9 cellular contexts compared by ENCODE assay signal in genomic region chr18:63311481-63312409, GRCh38. TPM values are rescaled to one million over a fixed set of nuclear protein-coding genes. Genes with fewer than 3 reads are reported as not detected.
DNase-seq lines count a peak whose midpoint lies in the region; ATAC-seq and TF ChIP-seq lines count a peak whose summit lies in the region.
"Had no signal": no experiment of that assay in that cellular context is flagged by ENCODE, and none has a peak within 500 bp of the region (broad histone marks: within the 10 kb centered on the region; RNA-seq: fewer than 3 reads in every experiment).

No MANE protein-coding gene starts in this region.

- H3K27ac ChIP-seq in CD8-positive, alpha-beta memory T cell (ENCODE audit: low read depth, low read length), result no peak overlapping the region
- no peak overlapping the region for H3K27ac ChIP-seq in tibial artery

- peaks cover 81 to 98% (median 94%) of the 10 kb centered on the region in 3 donors for H3K4me1 Mint-ChIP-seq in CD8-positive, alpha-beta memory T cell
- peaks cover 67% of the 10 kb centered on the region for H3K4me1 Mint-ChIP-seq in activated T-helper 17 cell treated with anti-CD3 and anti-CD28 coated beads, Interleukin-2, amount 50 U/mL, for 72 hours

- DNase-seq in CD8-positive, alpha-beta memory T cell, result no peak
- no peak for DNase-seq in GF-D8 (lab: John Stamatoyannopoulos, UW)
- DNase-seq in effector CD8-positive, alpha-beta T cell (lab: John Stamatoyannopoulos, UW), result no peak
- no peak for DNase-seq in tibial artery
- DNase-seq in COR-L47 (lab: John Stamatoyannopoulos, UW), result no peak
- DNase-seq: midbrain had no signal

- peak; percentile 42 for TF ChIP-seq POLR2A in GM19099 (IDR thresholded peaks at IDR 0.05; ENCODE audit: extremely low read depth, insufficient read length, low read depth)

- peaks cover 0 to 7% (median 3%) of the 10 kb centered on the region in 3 donors for H3K36me3 Mint-ChIP-seq in CD8-positive, alpha-beta memory T cell
- H3K36me3 Mint-ChIP-seq in activated T-helper 17 cell treated with anti-CD3 and anti-CD28 coated beads, Interleukin-2, amount 50 U/mL, for 72 hours (ENCODE audit: low read depth), result peaks cover 79% of the 10 kb centered on the region

- H3K4me3 Mint-ChIP-seq in CD8-positive, alpha-beta memory T cell, result peak overlapping the region; percentile 33 to 100 (median 54)
- H3K4me3 Mint-ChIP-seq in activated T-helper 17 cell treated with anti-CD3 and anti-CD28 coated beads, Interleukin-2, amount 50 U/mL, for 72 hours, result peak overlapping the region; percentile 92

- H3K4me1 ChIP-seq in CD8-positive, alpha-beta memory T cell (ENCODE audit: insufficient read depth, low read length), result peaks cover 62% of the 10 kb centered on the region
- H3K4me1 ChIP-seq in tibial artery, result peaks cover 0 to 72% (median 22%) of the 10 kb centered on the region in 4 donors

- intact Hi-C loops in tibial artery (cut with DNase I; ENCODE audit: low total_unique reads), result no loop called here

- POLR2A ChIA-PET in CD8-positive, alpha-beta memory T cell (lab: Charles Lee), result interaction anchor here (1.3 kb wide), 1 partner anchor 21 kb away, joined by 3 read pairs; no protein-coding TSS in a partner anchor

- no peaks in the 10 kb centered on the region for H3K27me3 Mint-ChIP-seq in CD8-positive, alpha-beta memory T cell
- no peaks in the 10 kb centered on the region for H3K27me3 Mint-ChIP-seq in activated T-helper 17 cell treated with anti-CD3 and anti-CD28 coated beads, Interleukin-2, amount 50 U/mL, for 72 hours

- no peaks in the 10 kb centered on the region for H3K36me3 ChIP-seq in CD8-positive, alpha-beta memory T cell (ENCODE audit: insufficient read depth, low read length)
- no peaks in the 10 kb centered on the region for H3K36me3 ChIP-seq in tibial artery

- peak; percentile 74 for ATAC-seq in HG02981 (IDR thresholded peaks at IDR 0.05; ENCODE audit: unreplicated experiment)
- peak; percentile 43 for ATAC-seq in activated T-helper 17 cell treated with anti-CD3 and anti-CD28 coated beads, Interleukin-2, amount 50 U/mL, for 72 hours (replicated peaks)

- CTCF ChIA-PET in CD8-positive, alpha-beta memory T cell (lab: Charles Lee), result interaction anchor here (0.7 to 2.0 kb wide), 5 partner anchors 10 to 158 kb away, joined by 3 to 7 read pairs (median 6); no protein-coding TSS in a partner anchor

- no peak for TF ChIP-seq CTCF in tibial artery (IDR thresholded peaks at IDR 0.05)

- H3K9me3 Mint-ChIP-seq in CD8-positive, alpha-beta memory T cell, result no peaks in the 10 kb centered on the region
- H3K9me3 Mint-ChIP-seq in activated T-helper 17 cell treated with anti-CD3 and anti-CD28 coated beads, Interleukin-2, amount 50 U/mL, for 72 hours, result no peaks in the 10 kb centered on the region

- H3K27ac Mint-ChIP-seq in CD8-positive, alpha-beta memory T cell, result peak overlapping the region; percentile 59 to 95 (median 82)
- peak overlapping the region; percentile 51 for H3K27ac Mint-ChIP-seq in activated T-helper 17 cell treated with anti-CD3 and anti-CD28 coated beads, Interleukin-2, amount 50 U/mL, for 72 hours

- no peaks in the 10 kb centered on the region for H3K9me3 ChIP-seq in CD8-positive, alpha-beta memory T cell (ENCODE audit: low read length)
- H3K9me3 ChIP-seq in tibial artery, result no peaks in the 10 kb centered on the region

- H3K27me3 ChIP-seq in CD8-positive, alpha-beta memory T cell (ENCODE audit: insufficient read depth, low read length, poor library complexity, severe bottlenecking), result no peaks in the 10 kb centered on the region
- no peaks in the 10 kb centered on the region for H3K27me3 ChIP-seq in tibial artery

- peak overlapping the region; percentile 10 for H3K4me3 ChIP-seq in CD8-positive, alpha-beta memory T cell (ENCODE audit: low read length)
- no peak overlapping the region for H3K4me3 ChIP-seq in tibial artery

RNA-seq across cellular contexts. Expression of gene BCL2, which starts 7.8 kb away (rescaled TPM):
- 10 to 100 TPM; 58.9 to 60.5 TPM for total RNA-seq in CD8-positive, alpha-beta memory T cell
- polyA plus RNA-seq in CD8-positive, alpha-beta memory T cell, result 29.8 TPM
- total RNA-seq in activated T-helper 17 cell treated with anti-CD3 and anti-CD28 coated beads, Interleukin-2, amount 50 U/mL, for 72 hours, result 100 to 1,000 TPM in 1 of 2 donors, 10 to 100 TPM in 1; 95.4 to 269 TPM

RNA-seq across cellular contexts. Expression of gene KDSR, which starts 55.3 kb away (rescaled TPM):
- 10 to 100 TPM; 52.1 to 55.3 TPM for total RNA-seq in CD8-positive, alpha-beta memory T cell
- polyA plus RNA-seq in CD8-positive, alpha-beta memory T cell, result 103 TPM
- total RNA-seq in activated T-helper 17 cell treated with anti-CD3 and anti-CD28 coated beads, Interleukin-2, amount 50 U/mL, for 72 hours, result 100 to 1,000 TPM in 1 of 2 donors, 10 to 100 TPM in 1; 94.8 to 140 TPM
